ENCODE assay signal across 3 cellular contexts in the genomic region with DNA sequence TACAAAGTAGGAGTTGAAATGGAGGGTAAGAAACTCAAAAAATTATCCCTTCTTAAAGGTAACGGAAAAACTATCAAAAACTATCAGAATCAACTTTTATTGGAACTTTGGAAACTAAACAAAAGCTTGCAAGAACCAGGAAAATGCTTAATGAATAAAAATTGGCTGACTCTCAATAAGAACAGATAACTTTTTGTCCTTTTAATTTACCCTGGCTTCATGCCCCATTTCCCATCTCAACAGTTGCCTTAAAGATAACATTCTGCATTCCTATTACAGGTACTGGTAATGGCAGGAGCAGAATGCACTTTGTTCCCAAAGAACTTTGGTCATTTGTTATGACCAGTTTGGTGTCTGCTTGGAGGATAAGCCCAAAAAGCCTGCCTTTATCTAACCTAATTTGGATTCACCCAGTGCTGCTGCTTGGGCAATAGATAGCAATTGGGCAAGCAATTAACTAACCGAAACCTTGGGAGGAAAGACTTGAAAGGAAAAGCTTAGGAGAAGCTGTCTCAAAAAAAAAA.
A peak's percentile ranks its signal among the peaks of the same experiment; 100 is the strongest.
TF ChIP-seq lines count a peak whose summit lies in the region.

No MANE protein-coding gene starts in this region.

TF ChIP-seq in liver, 16 proteins besides CTCF, POLR2A, EP300 and RAD21:
- TF ChIP-seq MAX (IDR thresholded peaks at IDR 0.05) (no peak), HNF4A (conservative IDR thresholded peaks at IDR 0.05) (peak; percentile 15 to 57), REST (IDR thresholded peaks at IDR 0.05) (peak; percentile 19), EGR1 (IDR thresholded peaks at IDR 0.05; ENCODE audit: low read depth in 2 of 2) (no peak), JUND (IDR thresholded peaks at IDR 0.05) (no peak)

TF ChIP-seq in HepG2, 621 proteins besides CTCF, POLR2A, EP300 and RAD21:
- TF ChIP-seq HNF4A (CRISPR knock-in tag; IDR thresholded peaks at IDR 0.05) (no peak), SMARCE1 (IDR thresholded peaks at IDR 0.05; ENCODE audit: borderline replicate concordance) (no peak), ARID4A (CRISPR knock-in tag; IDR thresholded peaks at IDR 0.05; ENCODE audit: borderline replicate concordance) (no peak), TEAD3 (CRISPR knock-in tag; optimal IDR thresholded peaks at IDR 0.05; ENCODE audit: borderline replicate concordance) (no peak), PAF1 (CRISPR knock-in tag; IDR thresholded peaks at IDR 0.05) (no peak), ZFYVE20 (CRISPR knock-in tag; IDR thresholded peaks at IDR 0.05; ENCODE audit: borderline replicate concordance, low read depth) (no peak)

TF ChIP-seq in endothelial cell of umbilical vein, 7 proteins besides CTCF, POLR2A, EP300 and RAD21:
- no peak for TF ChIP-seq FOS (IDR thresholded peaks at IDR 0.05; ENCODE audit: borderline replicate concordance, insufficient read depth, low read length)
- no peak for TF ChIP-seq JUN (IDR thresholded peaks at IDR 0.05; ENCODE audit: borderline replicate concordance, insufficient read depth, insufficient read length, low read depth)
- TF ChIP-seq POLR2AphosphoS5 (IDR thresholded peaks at IDR 0.05; ENCODE audit: insufficient read depth, low read depth, low read length), result no peak
- no peak for TF ChIP-seq EZH2 (IDR thresholded peaks at IDR 0.05; ENCODE audit: borderline replicate concordance, low read depth, low read length, severe bottlenecking)
- TF ChIP-seq MYC (IDR thresholded peaks at IDR 0.05; ENCODE audit: low read depth, low read length), result no peak
- TF ChIP-seq GATA2 (IDR thresholded peaks at IDR 0.05; ENCODE audit: insufficient read depth, insufficient read length, low read depth, low read length), result no peak
- no peak for TF ChIP-seq MAX (IDR thresholded peaks at IDR 0.05; ENCODE audit: insufficient read depth, insufficient read length)
